ENCODE assay signal across 27 cellular contexts in the genomic region with DNA sequence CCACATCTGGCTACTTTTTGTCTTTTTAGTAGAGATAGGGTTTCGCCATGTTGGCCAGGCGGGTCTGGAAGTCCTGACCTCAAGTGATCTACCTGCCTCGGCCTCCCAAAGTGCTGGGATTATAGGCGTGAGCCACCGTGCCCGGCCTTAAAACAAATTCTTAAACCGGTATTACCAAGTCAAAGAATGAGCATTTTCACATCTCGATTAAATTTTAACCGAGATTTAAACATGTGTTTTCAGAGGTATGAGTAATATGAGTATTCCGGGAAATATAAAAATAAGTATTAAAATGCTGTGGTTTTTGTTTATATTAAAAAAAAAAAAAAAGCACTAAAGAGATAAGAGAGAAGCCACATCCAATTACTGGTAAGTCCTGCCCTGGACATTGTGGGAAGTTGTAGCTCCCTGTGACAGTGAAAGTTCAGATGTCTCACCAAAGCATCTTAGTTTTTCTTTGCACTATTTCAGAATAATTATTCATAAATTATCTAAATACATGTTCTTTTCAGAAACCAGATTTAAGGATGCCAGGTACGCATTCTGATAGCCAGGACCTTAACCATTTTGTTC. TPM values are rescaled to one million over a fixed set of nuclear protein-coding genes. Genes with fewer than 3 reads are reported as not detected.
DNase-seq lines count a peak whose midpoint lies in the region; ATAC-seq and TF ChIP-seq lines count a peak whose summit lies in the region.
"Had no signal": no experiment of that assay in that cellular context is flagged by ENCODE, and none has a peak within 500 bp of the region (broad histone marks: within the 10 kb centered on the region; RNA-seq: fewer than 3 reads in every experiment).

No MANE protein-coding gene starts in this region.

- no TSS peak for BruUV-seq in IMR-90 (replicated peaks; lab: Mats Ljungman, UMichigan)

- TF ChIP-seq CTCF in IMR-90 (conservative IDR thresholded peaks at IDR 0.05; ENCODE audit: low read depth, low read length) (no peak), WERI-Rb-1 (IDR thresholded peaks at IDR 0.05; ENCODE audit: low read depth, low read length) (no peak)

- H3K79me1 ChIP-seq in IMR-90 (ENCODE audit: low read depth in 1 of 2, low read length in 2 of 2), result peaks cover 2 to 6% of the 10 kb centered on the region in 2 experiments; a peak in 1 of 4 replicates

- H3K27me3 ChIP-seq in IMR-90 (ENCODE audit: control insufficient read depth, insufficient read depth, low read length) (no peaks in the 10 kb centered on the region), WERI-Rb-1 (ENCODE audit: insufficient read depth, low read depth, severe bottlenecking) (no peaks in the 10 kb centered on the region)
- H3K27me3 ChIP-seq: cardiac muscle cell, heart right ventricle, left lung, pancreas, right atrium auricular region had no signal

- POLR2A ChIA-PET in IMR-90 (lab: Charles Lee; ENCODE audit: unreplicated experiment), result no interaction called here

- no peak overlapping the region for H3K9ac ChIP-seq in IMR-90 (ENCODE audit: low read depth, low read length)

- H3K36me3 Mint-ChIP-seq in stimulated activated memory B cell treated with anti-CD40 and anti-IgM and Interleukin-4, amounts not matched to agents 10 μg/mL and 1 μg/mL and 100 μg/mL, for 72 hours, result no peaks in the 10 kb centered on the region
- H3K36me3 Mint-ChIP-seq: activated naive CD4-positive, alpha-beta T cell treated with anti-CD3 and anti-CD28 coated beads, Interleukin-2, amount 10 ng/mL, durations not matched to agents 7 days and 5 days; CD8-positive, alpha-beta memory T cell had no signal

- 100% methylated on average over 1 of the region's 11 CpGs; no CpG with 5 or more reads in 1 of the 2 experiments for WGBS in IMR-90 (ENCODE audit: extremely low coverage in 2 of 2, insufficient read length in 1 of 2), 2 experiments

- intact Hi-C loops in IMR-90 (cut with micrococcal nuclease), result no loop called here

- H2AFZ ChIP-seq in IMR-90 (replicated peaks; ENCODE audit: low read length, poor library complexity), result no peak overlapping the region

- H3K14ac ChIP-seq in IMR-90 (replicated peaks; ENCODE audit: low read depth, low read length), result no peak overlapping the region

- no peak overlapping the region for H3K4me2 ChIP-seq in IMR-90 (ENCODE audit: low read depth, low read length)

- DNase-seq in IMR-90 (no peak), NCI-H1694 (lab: John Stamatoyannopoulos, UW) (no peak), cerebellar cortex (ENCODE audit: low spot score) (no peak), WERI-Rb-1 (no peak)
- DNase-seq: activated CD8-positive, alpha-beta memory T cell treated with anti-CD3 and anti-CD28 coated beads for 24 hours; activated naive CD4-positive, alpha-beta T cell treated with anti-CD3 and anti-CD28 coated beads, Interleukin-2, amount 10 ng/mL, durations not matched to agents 7 days and 5 days; activated T-cell treated with anti-CD3 and anti-CD28 coated beads, Interleukin-2, amount 50 U/mL, for 4 hours; CD8-positive, alpha-beta memory T cell; DMS153; GDM1; H9; heart right ventricle; KG1; left lung; midbrain; NCI-H187; NCI-H69; pancreas; SHP77; stimulated activated CD4-positive, alpha-beta T cell treated with anti-CD3 and anti-CD28 coated beads, Interleukin-4, amount 100 ng/mL, for 24 hours; stimulated activated naive CD8-positive, alpha-beta T cell treated with anti-CD3 and anti-CD28 coated beads, Interleukin-15, Interleukin-2, amounts not matched to agents 100 U/mL and 50 U/mL, for 24 hours had no signal

- H3K18ac ChIP-seq in IMR-90 (ENCODE audit: low read depth, low read length), result no peak overlapping the region

- no peak overlapping the region for H3K56ac ChIP-seq in IMR-90 (ENCODE audit: extremely low read depth, insufficient read depth, low read length)

- no peak overlapping the region for H3K4me3 Mint-ChIP-seq in stimulated activated memory B cell treated with anti-CD40 and anti-IgM and Interleukin-4, amounts not matched to agents 10 μg/mL and 1 μg/mL and 100 μg/mL, for 72 hours
- H3K4me3 Mint-ChIP-seq: activated naive CD4-positive, alpha-beta T cell treated with anti-CD3 and anti-CD28 coated beads, Interleukin-2, amount 10 ng/mL, durations not matched to agents 7 days and 5 days; activated T-cell treated with anti-CD3 and anti-CD28 coated beads, Interleukin-2, amount 50 U/mL, for 4 hours; CD8-positive, alpha-beta memory T cell; H9; nephron had no signal

- no peaks in the 10 kb centered on the region for H3K27me3 Mint-ChIP-seq in stimulated activated memory B cell treated with anti-CD40 and anti-IgM and Interleukin-4, amounts not matched to agents 10 μg/mL and 1 μg/mL and 100 μg/mL, for 72 hours
- H3K27me3 Mint-ChIP-seq: activated naive CD4-positive, alpha-beta T cell treated with anti-CD3 and anti-CD28 coated beads, Interleukin-2, amount 10 ng/mL, durations not matched to agents 7 days and 5 days; CD8-positive, alpha-beta memory T cell had no signal

- H3K27ac ChIP-seq in IMR-90 (ENCODE audit: insufficient read depth, low read length), result no peak overlapping the region
- no peak overlapping the region for H3K27ac ChIP-seq in WERI-Rb-1
- H3K27ac ChIP-seq: cardiac muscle cell, heart right ventricle, left lung, pancreas, right atrium auricular region had no signal

- H4K8ac ChIP-seq in IMR-90 (ENCODE audit: low read depth in 2 of 2, low read length in 2 of 2), result peak overlapping the region in 1 of 2 experiments; percentile 15; a peak in 2 of 4 replicates

- H3K27ac Mint-ChIP-seq in stimulated activated memory B cell treated with anti-CD40 and anti-IgM and Interleukin-4, amounts not matched to agents 10 μg/mL and 1 μg/mL and 100 μg/mL, for 72 hours, result peak overlapping the region; percentile 37
- H3K27ac Mint-ChIP-seq: activated naive CD4-positive, alpha-beta T cell treated with anti-CD3 and anti-CD28 coated beads, Interleukin-2, amount 10 ng/mL, durations not matched to agents 7 days and 5 days; CD8-positive, alpha-beta memory T cell; H9; nephron had no signal

- in situ Hi-C loops in IMR-90 (cut with MboI; ENCODE audit: low sequenced_read_pairs), result no loop called here

- H2AK9ac ChIP-seq in IMR-90 (replicated peaks; ENCODE audit: low read depth, low read length, poor library complexity), result no peak overlapping the region

- CTCF ChIA-PET in IMR-90 (lab: Yijun Ruan, JAX), result no interaction called here

- H3K4ac ChIP-seq in IMR-90 (ENCODE audit: low read depth, low read length), result peak overlapping the region; percentile 41; the same call in 1 of the 2 replicates

- H3K4me1 ChIP-seq in IMR-90 (ENCODE audit: control insufficient read depth, insufficient read depth, low read length), result peaks cover 4% of the 10 kb centered on the region
- H3K4me1 ChIP-seq: heart right ventricle, left lung, pancreas, right atrium auricular region had no signal

- TF ChIP-seq POLR2A in IMR-90 (IDR thresholded peaks at IDR 0.05; ENCODE audit: low read depth, low read length), result no peak

- H3K9me3 ChIP-seq in IMR-90 (ENCODE audit: control insufficient read depth, insufficient read depth, low read length), result no peaks in the 10 kb centered on the region
- no peaks in the 10 kb centered on the region for H3K9me3 ChIP-seq in WERI-Rb-1 (ENCODE audit: severe bottlenecking)
- H3K9me3 ChIP-seq: heart right ventricle, left lung, pancreas, right atrium auricular region had no signal

- H2BK20ac ChIP-seq in IMR-90 (ENCODE audit: low read depth, low read length), result peak overlapping the region; percentile 21; the same call in 1 of the 2 replicates

- peak overlapping the region; percentile 82; the same call in 2 of the 3 replicates for H2BK15ac ChIP-seq in IMR-90 (ENCODE audit: low read depth, low read length)

- no peaks in the 10 kb centered on the region for H3K9me3 Mint-ChIP-seq in stimulated activated memory B cell treated with anti-CD40 and anti-IgM and Interleukin-4, amounts not matched to agents 10 μg/mL and 1 μg/mL and 100 μg/mL, for 72 hours
- H3K9me3 Mint-ChIP-seq: activated naive CD4-positive, alpha-beta T cell treated with anti-CD3 and anti-CD28 coated beads, Interleukin-2, amount 10 ng/mL, durations not matched to agents 7 days and 5 days; activated T-cell treated with anti-CD3 and anti-CD28 coated beads, Interleukin-2, amount 50 U/mL, for 4 hours; CD8-positive, alpha-beta memory T cell; H9; nephron had no signal

- TF ChIP-seq RAD21 in IMR-90 (IDR thresholded peaks at IDR 0.05; ENCODE audit: low read length), result no peak

- no peak overlapping the region for H3K23ac ChIP-seq in IMR-90 (ENCODE audit: low read depth, low read length)

- H4K20me1 ChIP-seq in IMR-90 (ENCODE audit: insufficient read depth, low read length), result no peaks in the 10 kb centered on the region

- H3K36me3 ChIP-seq in IMR-90 (ENCODE audit: control insufficient read depth, insufficient read depth, low read length) (no peaks in the 10 kb centered on the region), WERI-Rb-1 (no peaks in the 10 kb centered on the region)
- H3K36me3 ChIP-seq: cardiac muscle cell, heart right ventricle, left lung, pancreas, right atrium auricular region had no signal

- H2BK120ac ChIP-seq in IMR-90 (ENCODE audit: low read depth, low read length), result peak overlapping the region; percentile 52; the same call in 1 of the 2 replicates

- H3K4me3 ChIP-seq in IMR-90 (ENCODE audit: insufficient read depth, low read depth, low read length) (no peak overlapping the region), WERI-Rb-1 (ENCODE audit: low read depth, low read length) (no peak overlapping the region)
- H3K4me3 ChIP-seq: cardiac muscle cell, heart right ventricle, left lung, pancreas, right atrium auricular region had no signal

- peaks cover 15% of the 10 kb centered on the region for H3K4me1 Mint-ChIP-seq in stimulated activated memory B cell treated with anti-CD40 and anti-IgM and Interleukin-4, amounts not matched to agents 10 μg/mL and 1 μg/mL and 100 μg/mL, for 72 hours
- H3K4me1 Mint-ChIP-seq: activated naive CD4-positive, alpha-beta T cell treated with anti-CD3 and anti-CD28 coated beads, Interleukin-2, amount 10 ng/mL, durations not matched to agents 7 days and 5 days; CD8-positive, alpha-beta memory T cell; nephron had no signal

- dilution Hi-C loops in IMR-90 (cut with HindIII; ENCODE audit: low sequenced_read_pairs, unreplicated experiment), result no loop called here

- H4K91ac ChIP-seq in IMR-90 (ENCODE audit: insufficient read depth, low read depth, low read length), result peak overlapping the region; percentile 13; the same call in 1 of the 2 replicates

- H2AK5ac ChIP-seq in IMR-90 (ENCODE audit: low read depth, low read length), result peak overlapping the region; percentile 54; the same call in 1 of the 2 replicates

- H2BK5ac ChIP-seq in IMR-90 (ENCODE audit: low read depth, low read length, poor library complexity, severe bottlenecking), result peak overlapping the region; percentile 28

- ATAC-seq in GM19395 (IDR thresholded peaks at IDR 0.05; ENCODE audit: unreplicated experiment) (peak; percentile 56), HG02763 (IDR thresholded peaks at IDR 0.05; ENCODE audit: unreplicated experiment) (peak; percentile 36), IMR-90 (ENCODE audit: low read depth) (no peak)
- no peak for ATAC-seq in stimulated activated memory B cell treated with anti-CD40 and anti-IgM and Interleukin-4, amounts not matched to agents 10 μg/mL and 1 μg/mL and 100 μg/mL, for 72 hours
- ATAC-seq: activated T-cell treated with anti-CD3 and anti-CD28 coated beads, Interleukin-2, amount 50 U/mL, for 4 hours; heart right ventricle; left lung; pancreas; stimulated activated naive CD8-positive, alpha-beta T cell treated with anti-CD3 and anti-CD28 coated beads, Interleukin-15, Interleukin-2, amounts not matched to agents 100 U/mL and 50 U/mL, for 24 hours had no signal

- H3K9me1 ChIP-seq in IMR-90 (ENCODE audit: insufficient read depth, low read length), result peaks cover 3% of the 10 kb centered on the region

- H4K5ac ChIP-seq in IMR-90 (ENCODE audit: low read depth, low read length), result no peak overlapping the region

RNA-seq across cellular contexts. Expression of gene ZNF281, which starts 24.9 kb away (rescaled TPM):
- 37.5 and 38.0 TPM in 2 replicates for total RNA-seq in IMR-90 (2012; rRNA removed)
- 5.4 and 7.0 TPM in 2 replicates for polyA plus RNA-seq in IMR-90 (2012; rRNA removed)
- polyA plus RNA-seq in IMR-90 (2012; cell fraction: cytosol; rRNA removed), result 1.1 and 1.7 TPM in 2 replicates
- 2.1 and 9.7 TPM in 2 replicates for polyA plus RNA-seq in IMR-90 (2012; cell fraction: nucleus; rRNA removed; ENCODE audit: low replicate concordance)

Comparison
In these comparisons a context has a peak if more than half of its experiments do, and no peak if none do; other contexts are left out.
1. ATAC-seq: peak in GM19395 (single experiment) and HG02763 (single experiment); none in IMR-90 (single experiment) and stimulated activated memory B cell treated with anti-CD40 and anti-IgM and Interleukin-4, amounts not matched to agents 10 μg/mL and 1 μg/mL and 100 μg/mL, for 72 hours (single experiment).